Comparison of ENCODE assay signal across 19 cellular contexts in genomic region chr17:12794919-12795517, GRCh38. TPM values are rescaled to one million over a fixed set of nuclear protein-coding genes. Genes with fewer than 3 reads are reported as not detected.
DNase-seq lines count a peak whose midpoint lies in the region; ATAC-seq and TF ChIP-seq lines count a peak whose summit lies in the region.
"Had no signal": no experiment of that assay in that cellular context is flagged by ENCODE, and none has a peak within 500 bp of the region (broad histone marks: within the 10 kb centered on the region; RNA-seq: fewer than 3 reads in every experiment).

No MANE protein-coding gene starts in this region.

- H3K4me3 ChIP-seq in GM23338 (no peak overlapping the region), neural progenitor cell (no peak overlapping the region)
- H3K4me3 ChIP-seq: A549, GM23248, K562 had no signal

- peaks cover 14% of the 10 kb centered on the region for H4K20me1 ChIP-seq in GM23338 (replicated peaks; ENCODE audit: insufficient read depth)
- H4K20me1 ChIP-seq in neural progenitor cell (ENCODE audit: low read depth) = peaks cover 11% of the 10 kb centered on the region

- TF ChIP-seq CTCF in GM23338 (conservative IDR thresholded peaks at IDR 0.05; ENCODE audit: low read depth in 2 of 2) (no peak), chondrocyte (IDR thresholded peaks at IDR 0.05) (no peak), neural progenitor cell (IDR thresholded peaks at IDR 0.05) (no peak)

- H3K27ac ChIP-seq in GM23338 (ENCODE audit: low read depth) (no peak overlapping the region), neural progenitor cell (no peak overlapping the region)
- H3K27ac ChIP-seq: 22Rv1, A549, C4-2B, GM23248 had no signal

- peaks cover 15% of the 10 kb centered on the region for H3K4me1 ChIP-seq in GM23338 (ENCODE audit: insufficient read depth)
- peaks cover 8% of the 10 kb centered on the region for H3K4me1 ChIP-seq in neural progenitor cell

- H3K4me3 Mint-ChIP-seq in GM23338 (no peak overlapping the region), chondrocyte (ENCODE audit: unreplicated experiment) (no peak overlapping the region), neural progenitor cell (no peak overlapping the region)
- H3K4me3 Mint-ChIP-seq: CD4-positive, alpha-beta T cell; HFFc6 had no signal

- no peaks in the 10 kb centered on the region for H3K9me2 ChIP-seq in GM23338 (ENCODE audit: insufficient read depth)

- H3K27me3 ChIP-seq in GM23338 (ENCODE audit: insufficient read depth) = no peaks in the 10 kb centered on the region
- H3K27me3 ChIP-seq in neural progenitor cell = peaks cover 7% of the 10 kb centered on the region

- H3K27me3 Mint-ChIP-seq in GM23338 (ENCODE audit: insufficient read depth, low read depth, poor library complexity) = peaks cover 7% of the 10 kb centered on the region
- H3K27me3 Mint-ChIP-seq in chondrocyte (ENCODE audit: low read depth) = peaks cover 1% of the 10 kb centered on the region
- H3K27me3 Mint-ChIP-seq in neural progenitor cell (ENCODE audit: insufficient read depth, low read depth) = peaks cover 4% of the 10 kb centered on the region

- H3K4me2 ChIP-seq in GM23338 (no peak overlapping the region), neural progenitor cell (no peak overlapping the region)
- H3K4me2 ChIP-seq: A549 had no signal

- H3F3A ChIP-seq in GM23338 (replicated peaks; ENCODE audit: low read depth) (0 out of 2 replicates have a peak, but pooled peaks cover 7% of the 10 kb centered on the region), neural progenitor cell (ENCODE audit: low read depth) (peaks cover 3% of the 10 kb centered on the region)

- H3K36me3 Mint-ChIP-seq in GM23338 (ENCODE audit: low read depth) (peaks cover 2% of the 10 kb centered on the region; the same call in 1 of the 3 replicates), chondrocyte (ENCODE audit: low read depth) (peaks cover 2% of the 10 kb centered on the region), neural progenitor cell (peaks cover 2% of the 10 kb centered on the region)

- H3K9me3 Mint-ChIP-seq in GM23338 (peaks cover 2% of the 10 kb centered on the region; the same call in 2 of the 3 replicates), chondrocyte (ENCODE audit: low read depth) (peaks cover 11% of the 10 kb centered on the region), neural progenitor cell (peaks cover 4% of the 10 kb centered on the region)
- H3K9me3 Mint-ChIP-seq: HFFc6 had no signal

- H3K4me1 Mint-ChIP-seq in GM23338 (peaks cover 28% of the 10 kb centered on the region), chondrocyte (ENCODE audit: low read depth) (peaks cover 23% of the 10 kb centered on the region), neural progenitor cell (peaks cover 7% of the 10 kb centered on the region)

- DNase-seq in DMS 273 (lab: John Stamatoyannopoulos, UW; ENCODE audit: unreplicated experiment) (peak; percentile 14), DMS 273 treated with DMSO at 0.1 percent for 48 hours (lab: John Stamatoyannopoulos, UW) (no peak), Caki2 (ENCODE audit: low read depth) (peak; percentile 0), GM23338 (ENCODE audit: low spot score) (no peak), chondrocyte (ENCODE audit: low spot score) (no peak), NAMALWA (ENCODE audit: low spot score) (no peak), neural progenitor cell (ENCODE audit: low spot score) (no peak), NCI-H2227 (lab: John Stamatoyannopoulos, UW; ENCODE audit: unreplicated experiment) (no peak)
- DNase-seq: AML-193; Calu3; CD4-positive, alpha-beta T cell; GM23248; HFFc6; IMR-90 had no signal

- H3K9me3 ChIP-seq in neural progenitor cell (ENCODE audit: low read depth) = peaks cover 3% of the 10 kb centered on the region
- H3K9me3 ChIP-seq: A549 had no signal

- H2AFZ ChIP-seq in GM23338 (no peak overlapping the region), neural progenitor cell (replicated peaks) (no peak overlapping the region)
- H2AFZ ChIP-seq: GM23248 had no signal

- H3K36me3 ChIP-seq in GM23338 (ENCODE audit: insufficient read depth) (no peaks in the 10 kb centered on the region), neural progenitor cell (no peaks in the 10 kb centered on the region)

- H3K79me2 ChIP-seq in GM23338 (replicated peaks; ENCODE audit: insufficient read depth) (peaks cover 92% of the 10 kb centered on the region), neural progenitor cell (ENCODE audit: low read depth) (peaks cover 61% of the 10 kb centered on the region)

- in situ Hi-C loops in Caki2 (cut with HindIII; ENCODE audit: low pct_unique_long_range_greater_than_20kb, low sequenced_read_pairs) = no loop called here

- H3K9ac ChIP-seq in neural progenitor cell = no peak overlapping the region
- H3K9ac ChIP-seq: GM23248 had no signal

- no peak for ATAC-seq in GM23338
- ATAC-seq: A549, HCT116, K562 had no signal

- peak overlapping the region; percentile 10; the same call in 1 of the 2 replicates for H3K27ac Mint-ChIP-seq in GM23338
- H3K27ac Mint-ChIP-seq in chondrocyte (ENCODE audit: unreplicated experiment) = peak overlapping the region; percentile 62
- H3K27ac Mint-ChIP-seq in neural progenitor cell = no peak overlapping the region
- H3K27ac Mint-ChIP-seq: CD4-positive, alpha-beta T cell; HFFc6 had no signal

TF ChIP-seq in GM23338, 12 proteins besides CTCF, POLR2A, EP300 and RAD21 (continues in another document):
- TF ChIP-seq EZH2 (IDR thresholded peaks at IDR 0.05; ENCODE audit: low read depth, unreplicated experiment) = no peak
- no peak for TF ChIP-seq ZNF462 (CRISPR knock-in tag; IDR thresholded peaks at IDR 0.05)
- no peak for TF ChIP-seq STAT1 (IDR thresholded peaks at IDR 0.05; ENCODE audit: unreplicated experiment)
- TF ChIP-seq CREB1 (CRISPR knock-in tag; IDR thresholded peaks at IDR 0.05; ENCODE audit: low read depth) = no peak
- TF ChIP-seq NANOG (IDR thresholded peaks at IDR 0.05; ENCODE audit: borderline replicate concordance) = no peak
- TF ChIP-seq JUNB (IDR thresholded peaks at IDR 0.05; ENCODE audit: unreplicated experiment) = no peak
- no peak for TF ChIP-seq ZNF114 (CRISPR knock-in tag; IDR thresholded peaks at IDR 0.05)

RNA-seq across cellular contexts. Expression of gene ARHGAP44, which starts 5.7 kb away (rescaled TPM):
- 0.64 TPM in 1 of 2 replicates, not detected in the other for total RNA-seq in Caki2 (2014; rRNA removed; shearing (Covaris generic); ENCODE audit: low replicate concordance)
- 10.1 and 16.4 TPM in 2 replicates for total RNA-seq in GM23338 (2014; rRNA removed; shearing (Covaris generic))
- polyA plus RNA-seq in GM23338 (2016; fragmentation: Nextera tagmentation; extraction: Ambion mirVana) = 5.8 and 7.8 TPM in 2 replicates
- total RNA-seq in chondrocyte = 5.7 to 6.6 TPM (median 6.2 TPM) in 3 replicates
- 8.7 and 10.6 TPM in 2 replicates for total RNA-seq in neural progenitor cell (ENCODE audit: low replicate concordance)
- total RNA-seq: CD4-positive, alpha-beta T cell had no signal

Comparison
In these comparisons a context has a peak if more than half of its experiments do, and no peak if none do; other contexts are left out.
1. DNase-seq: peak in DMS 273 (single experiment) and Caki2 (single experiment); none in DMS 273 treated with DMSO at 0.1 percent for 48 hours (single experiment), GM23338 (single experiment), chondrocyte (single experiment), NAMALWA (single experiment), neural progenitor cell (single experiment) and NCI-H2227 (single experiment).